In genomic region chr17:9360610-9361571, GRCh38 we compare ENCODE assay signal across 10 cellular contexts.
DNase-seq lines count a peak whose midpoint lies in the region; ATAC-seq and TF ChIP-seq lines count a peak whose summit lies in the region.
"Had no signal": no experiment of that assay in that cellular context is flagged by ENCODE, and none has a peak within 500 bp of the region (broad histone marks: within the 10 kb centered on the region; RNA-seq: fewer than 3 reads in every experiment).

No MANE protein-coding gene starts in this region.

- no peaks in the 10 kb centered on the region for H3K4me1 ChIP-seq in H9 (ENCODE audit: insufficient read depth, low read length)

- no peak overlapping the region for H3T11ph ChIP-seq in H9 (ENCODE audit: low read length)

- H3K9me3 Mint-ChIP-seq in osteocyte (ENCODE audit: unreplicated experiment), result no peaks in the 10 kb centered on the region
- H3K9me3 Mint-ChIP-seq in activated naive CD4-positive, alpha-beta T cell treated with anti-CD3 and anti-CD28 coated beads, Interleukin-2, amount 10 ng/mL, durations not matched to agents 7 days and 5 days, result no peaks in the 10 kb centered on the region
- H3K9me3 Mint-ChIP-seq in H9, result no peaks in the 10 kb centered on the region
- H3K9me3 Mint-ChIP-seq: nephron had no signal

- no peaks in the 10 kb centered on the region for H3K79me1 ChIP-seq in H9 (ENCODE audit: insufficient read depth, low read depth, low read length, poor library complexity, severe bottlenecking)

- H3K27me3 Mint-ChIP-seq in osteocyte (ENCODE audit: unreplicated experiment), result no peaks in the 10 kb centered on the region
- no peaks in the 10 kb centered on the region for H3K27me3 Mint-ChIP-seq in activated naive CD4-positive, alpha-beta T cell treated with anti-CD3 and anti-CD28 coated beads, Interleukin-2, amount 10 ng/mL, durations not matched to agents 7 days and 5 days
- H3K27me3 Mint-ChIP-seq in H9 (ENCODE audit: low read depth), result no peaks in the 10 kb centered on the region

- no peak overlapping the region for H2BK12ac ChIP-seq in H9 (ENCODE audit: insufficient read length, low read depth, low read length)

- no peak for ATAC-seq in GM18867 (IDR thresholded peaks at IDR 0.05; ENCODE audit: unreplicated experiment)

- H3K18ac ChIP-seq in H9 (ENCODE audit: insufficient read length, low read depth, low read length), result no peak overlapping the region

- H2BK20ac ChIP-seq in H9 (ENCODE audit: low read depth, low read length, poor library complexity, severe bottlenecking), result no peak overlapping the region

- H3K9ac ChIP-seq in H9 (ENCODE audit: extremely low read depth, insufficient read length, low read length), result no peak overlapping the region

- H4K20me1 ChIP-seq in H9 (ENCODE audit: control insufficient read depth, insufficient read depth, insufficient read length), result no peaks in the 10 kb centered on the region

- CTCF ChIA-PET in activated naive CD4-positive, alpha-beta T cell treated with anti-CD3 and anti-CD28 coated beads, Interleukin-2, amount 10 ng/mL, durations not matched to agents 7 days and 5 days (lab: Charles Lee), result no interaction called here

- H3K27ac ChIP-seq in H9 (ENCODE audit: insufficient read length, low read depth, low read length), result no peak overlapping the region

- WGBS in H9 (ENCODE audit: extremely low coverage, insufficient read length, low lambda C conversion rate), result no CpG with 5 or more reads among the region's 17 CpGs

- H3K4ac ChIP-seq in H9 (ENCODE audit: low read depth, low read length), result no peak overlapping the region

- H3K36me3 Mint-ChIP-seq in osteocyte (ENCODE audit: unreplicated experiment) (no peaks in the 10 kb centered on the region), H9 (ENCODE audit: insufficient read depth in 1 of 3, low read depth in 3 of 3) (no peaks in the 10 kb centered on the region)
- H3K36me3 Mint-ChIP-seq in activated naive CD4-positive, alpha-beta T cell treated with anti-CD3 and anti-CD28 coated beads, Interleukin-2, amount 10 ng/mL, durations not matched to agents 7 days and 5 days, result no peaks in the 10 kb centered on the region

- no peak overlapping the region for H2BK15ac ChIP-seq in H9 (ENCODE audit: low read depth, low read length)

- no peaks in the 10 kb centered on the region for H3K27me3 ChIP-seq in H9 (ENCODE audit: insufficient read depth, low read length)

- H2BK5ac ChIP-seq in H9 (ENCODE audit: insufficient read length, low read length), result no peak overlapping the region

- peak overlapping the region; percentile 59 for H3K4me3 Mint-ChIP-seq in osteocyte (ENCODE audit: unreplicated experiment)
- no peak overlapping the region for H3K4me3 Mint-ChIP-seq in activated naive CD4-positive, alpha-beta T cell treated with anti-CD3 and anti-CD28 coated beads, Interleukin-2, amount 10 ng/mL, durations not matched to agents 7 days and 5 days
- H3K4me3 Mint-ChIP-seq in H9, result no peak overlapping the region

- DNase-seq in AG10803 (ENCODE audit: low read depth), result peak; percentile 93
- peak; percentile 40 for DNase-seq in NCI-H524 treated with DMSO at 0.1 percent for 48 hours (lab: John Stamatoyannopoulos, UW)
- peak; percentile 67 to 83 for DNase-seq in foreskin fibroblast
- no peak for DNase-seq in osteocyte (ENCODE audit: extremely low spot score, unreplicated experiment)
- no peak for DNase-seq in DMS114 treated with DMSO at 0.1 percent for 48 hours (lab: John Stamatoyannopoulos, UW; ENCODE audit: unreplicated experiment)
- no peak for DNase-seq in activated naive CD4-positive, alpha-beta T cell treated with anti-CD3 and anti-CD28 coated beads, Interleukin-2, amount 10 ng/mL, durations not matched to agents 7 days and 5 days
- no peak for DNase-seq in H9
- DNase-seq: effector CD4-positive, alpha-beta T cell had no signal

- H3K4me2 ChIP-seq in H9 (ENCODE audit: insufficient read depth, insufficient read length, low read length), result no peak overlapping the region

- H3K9me3 ChIP-seq in H9 (ENCODE audit: control insufficient read depth, low read depth, low read length), result no peaks in the 10 kb centered on the region

- no peak overlapping the region for H3K56ac ChIP-seq in H9 (ENCODE audit: insufficient read length, low read depth, low read length)

- H3K4me1 Mint-ChIP-seq in osteocyte (ENCODE audit: unreplicated experiment), result peaks cover 54% of the 10 kb centered on the region
- H3K4me1 Mint-ChIP-seq in activated naive CD4-positive, alpha-beta T cell treated with anti-CD3 and anti-CD28 coated beads, Interleukin-2, amount 10 ng/mL, durations not matched to agents 7 days and 5 days, result no peaks in the 10 kb centered on the region
- peaks cover 2 to 6% of the 10 kb centered on the region in 2 experiments; a peak in 1 of 4 replicates for H3K4me1 Mint-ChIP-seq in H9

- H2BK120ac ChIP-seq in H9 (ENCODE audit: low read depth, low read length, poor library complexity, severe bottlenecking), result no peak overlapping the region

- H4K8ac ChIP-seq in H9 (replicated peaks; ENCODE audit: insufficient read length, low read depth, low read length), result no peak overlapping the region

- no peak overlapping the region for H2AK5ac ChIP-seq in H9 (ENCODE audit: insufficient read length, low read length)

- H3K79me2 ChIP-seq in H9 (ENCODE audit: insufficient read depth, low read length), result no peaks in the 10 kb centered on the region

- H4K91ac ChIP-seq in H9 (ENCODE audit: insufficient read length, low read depth, low read length), result no peak overlapping the region

- peak overlapping the region; percentile 78 for H3K27ac Mint-ChIP-seq in osteocyte (ENCODE audit: unreplicated experiment)
- H3K27ac Mint-ChIP-seq in activated naive CD4-positive, alpha-beta T cell treated with anti-CD3 and anti-CD28 coated beads, Interleukin-2, amount 10 ng/mL, durations not matched to agents 7 days and 5 days, result no peak overlapping the region
- no peak overlapping the region; a peak in 1 of 7 replicates for H3K27ac Mint-ChIP-seq in H9
- H3K27ac Mint-ChIP-seq: nephron had no signal

- H2AFZ ChIP-seq in H9 (ENCODE audit: low read length), result no peak overlapping the region

- no peak overlapping the region for H3K14ac ChIP-seq in H9 (ENCODE audit: insufficient read depth, low read length)

- H4K5ac ChIP-seq in H9 (ENCODE audit: insufficient read length, low read depth, low read length), result no peak overlapping the region

- no peaks in the 10 kb centered on the region for H3K23me2 ChIP-seq in H9 (ENCODE audit: insufficient read length, low read depth, low read length, poor library complexity, severe bottlenecking)

- no peak for TF ChIP-seq CTCF in AG10803 (conservative IDR thresholded peaks at IDR 0.05; ENCODE audit: low read length)
- no peak for TF ChIP-seq CTCF in foreskin fibroblast (IDR thresholded peaks at IDR 0.05; ENCODE audit: low read depth, low read length)
- TF ChIP-seq CTCF in osteocyte (IDR thresholded peaks at IDR 0.05), result no peak
- TF ChIP-seq CTCF in H9 (conservative IDR thresholded peaks at IDR 0.05), result no peak

- no peak overlapping the region for H3K23ac ChIP-seq in H9 (ENCODE audit: insufficient read length, low read depth, low read length)

- H3K4me3 ChIP-seq in AG10803 (ENCODE audit: low read length) (peak overlapping the region; percentile 40), foreskin fibroblast (ENCODE audit: low read depth in 1 of 2, low read length in 2 of 2) (peak overlapping the region in 1 of 2 donors; percentile 10)

Comparison
In these comparisons a context has a peak if more than half of its experiments do, and no peak if none do; other contexts are left out.
1. DNase-seq: peak in AG10803 (single experiment), NCI-H524 treated with DMSO at 0.1 percent for 48 hours (single experiment) and foreskin fibroblast (2 of 2); none in osteocyte (single experiment), DMS114 treated with DMSO at 0.1 percent for 48 hours (single experiment), activated naive CD4-positive, alpha-beta T cell treated with anti-CD3 and anti-CD28 coated beads, Interleukin-2, amount 10 ng/mL, durations not matched to agents 7 days and 5 days (single experiment) and H9 (single experiment).